Comparison of ENCODE assay signal across 1 cellular context in genomic region chr1:28512058-28512611, GRCh38.
TF ChIP-seq lines count a peak whose summit lies in the region.

No MANE protein-coding gene starts in this region.

TF ChIP-seq in HepG2, 621 proteins besides CTCF, POLR2A, EP300 and RAD21 (continued from another document):
- TF ChIP-seq ZSCAN5A (CRISPR knock-in tag; IDR thresholded peaks at IDR 0.05; ENCODE audit: borderline replicate concordance) (no peak), MYNN (CRISPR knock-in tag; IDR thresholded peaks at IDR 0.05; ENCODE audit: low read depth) (no peak)
